14 cellular contexts compared by ENCODE assay signal in genomic region chr3:42226470-42227425, GRCh38. TPM values are rescaled to one million over a fixed set of nuclear protein-coding genes. Genes with fewer than 3 reads are reported as not detected.
A peak's percentile ranks its signal among the peaks of the same experiment; 100 is the strongest.
DNase-seq lines count a peak whose midpoint lies in the region; ATAC-seq and TF ChIP-seq lines count a peak whose summit lies in the region.
"Had no signal": no experiment of that assay in that cellular context is flagged by ENCODE, and none has a peak within 500 bp of the region (broad histone marks: within the 10 kb centered on the region; RNA-seq: fewer than 3 reads in every experiment).

No MANE protein-coding gene starts in this region.

- TF ChIP-seq CTCF in OCI-LY7 (conservative IDR thresholded peaks at IDR 0.05; ENCODE audit: low read length) (no peak), foreskin keratinocyte (conservative IDR thresholded peaks at IDR 0.05) (no peak), left ventricle myocardium inferior (IDR thresholded peaks at IDR 0.05; ENCODE audit: borderline replicate concordance) (no peak)

- no TSS peak for BruUV-seq in OCI-LY7 (replicated peaks; lab: Mats Ljungman, UMichigan)

- no peak overlapping the region for H3K4me2 ChIP-seq in OCI-LY7 (ENCODE audit: low read length)
- H3K4me2 ChIP-seq: SK-N-SH had no signal

- H2AFZ ChIP-seq in OCI-LY7 (ENCODE audit: low read length): no peak overlapping the region

- H3K9me2 ChIP-seq in OCI-LY7 (ENCODE audit: insufficient read depth, low read length): no peaks in the 10 kb centered on the region
- H3K9me2 ChIP-seq: SK-N-SH had no signal

- no peaks in the 10 kb centered on the region for H3K79me2 ChIP-seq in OCI-LY7 (ENCODE audit: insufficient read depth, low read depth, low read length)

- H3K4me3 ChIP-seq in OCI-LY7 (ENCODE audit: low read depth, low read length, poor library complexity, severe bottlenecking) (no peak overlapping the region), left ventricle myocardium inferior (no peak overlapping the region)
- H3K4me3 ChIP-seq: thyroid gland had no signal

- DNase-seq in A172 (ENCODE audit: low spot score) (peak; percentile 35), HCEC 1CT (peak; percentile 30), OCI-LY7 (ENCODE audit: low spot score) (peak; percentile 17), foreskin keratinocyte (no peak), left ventricle myocardium inferior (no peak), SIG-M5 treated with dmso at 0.1 percent for 504 hours (lab: John Stamatoyannopoulos, UW; ENCODE audit: unreplicated experiment) (no peak)
- DNase-seq: KG1, naive B cell, NCI-H1694 treated with DMSO at 0.1 percent for 48 hours, SK-N-SH, thyroid gland had no signal

- H3K36me3 ChIP-seq in OCI-LY7 (ENCODE audit: insufficient read depth, low read length) (peaks cover 47% of the 10 kb centered on the region), left ventricle myocardium inferior (peaks cover 36% of the 10 kb centered on the region)

- H3K27me3 ChIP-seq in foreskin keratinocyte (no peaks in the 10 kb centered on the region), left ventricle myocardium inferior (ENCODE audit: low read depth) (no peaks in the 10 kb centered on the region)
- H3K27me3 ChIP-seq: thyroid gland had no signal

- H3K27ac ChIP-seq in OCI-LY7 (ENCODE audit: low read depth, low read length, poor library complexity, severe bottlenecking): no peak overlapping the region
- H3K27ac ChIP-seq in foreskin keratinocyte: no peak overlapping the region
- H3K27ac ChIP-seq in left ventricle myocardium inferior (replicated peaks): no peak overlapping the region
- H3K27ac ChIP-seq: thyroid gland, VCaP had no signal

- H3K4me1 ChIP-seq in OCI-LY7 (ENCODE audit: insufficient read depth, low read length, poor library complexity, severe bottlenecking): peaks cover 3% of the 10 kb centered on the region
- H3K4me1 ChIP-seq in foreskin keratinocyte: no peaks in the 10 kb centered on the region
- H3K4me1 ChIP-seq in left ventricle myocardium inferior: peaks cover 29% of the 10 kb centered on the region
- H3K4me1 ChIP-seq: thyroid gland had no signal

- intact Hi-C loops in OCI-LY7 (cut with micrococcal nuclease; ENCODE audit: unreplicated experiment): no loop called here
- intact Hi-C loops in left ventricle myocardium inferior (cut with micrococcal nuclease): no loop called here

- H3K9me3 ChIP-seq in OCI-LY7 (ENCODE audit: low read length) (no peaks in the 10 kb centered on the region), left ventricle myocardium inferior (replicated peaks) (no peaks in the 10 kb centered on the region)
- H3K9me3 ChIP-seq: SK-N-SH, thyroid gland had no signal

- CTCF ChIA-PET in OCI-LY7 (lab: Charles Lee; ENCODE audit: unreplicated experiment): no interaction called here

- ATAC-seq in foreskin keratinocyte (peak; percentile 50), HG02678 (IDR thresholded peaks at IDR 0.05; ENCODE audit: unreplicated experiment) (no peak), SK-N-SH treated with all-trans-retinoic acid at 6 μM for 48 hours (no peak)

- POLR2A ChIA-PET in OCI-LY7 (lab: Charles Lee): no interaction called here

- no peaks in the 10 kb centered on the region for H4K20me1 ChIP-seq in OCI-LY7 (ENCODE audit: insufficient read depth, low read length)

TF ChIP-seq in SK-N-SH treated with all-trans-retinoic acid at 6 μM for 48 hours, 23 proteins besides CTCF, POLR2A, EP300 and RAD21:
- TF ChIP-seq ZNF8 (CRISPR knock-in tag; IDR thresholded peaks at IDR 0.05) (no peak), RARB (CRISPR knock-in tag; IDR thresholded peaks at IDR 0.05) (no peak), ZNF565 (CRISPR knock-in tag; conservative IDR thresholded peaks at IDR 0.05; ENCODE audit: low read depth) (no peak), ISL1 (CRISPR knock-in tag; IDR thresholded peaks at IDR 0.05) (no peak), TCF4 (CRISPR knock-in tag; IDR thresholded peaks at IDR 0.05; ENCODE audit: borderline replicate concordance) (no peak), PPARA (CRISPR knock-in tag; IDR thresholded peaks at IDR 0.05; ENCODE audit: borderline replicate concordance) (no peak)
- TF ChIP-seq, protein P1, sequence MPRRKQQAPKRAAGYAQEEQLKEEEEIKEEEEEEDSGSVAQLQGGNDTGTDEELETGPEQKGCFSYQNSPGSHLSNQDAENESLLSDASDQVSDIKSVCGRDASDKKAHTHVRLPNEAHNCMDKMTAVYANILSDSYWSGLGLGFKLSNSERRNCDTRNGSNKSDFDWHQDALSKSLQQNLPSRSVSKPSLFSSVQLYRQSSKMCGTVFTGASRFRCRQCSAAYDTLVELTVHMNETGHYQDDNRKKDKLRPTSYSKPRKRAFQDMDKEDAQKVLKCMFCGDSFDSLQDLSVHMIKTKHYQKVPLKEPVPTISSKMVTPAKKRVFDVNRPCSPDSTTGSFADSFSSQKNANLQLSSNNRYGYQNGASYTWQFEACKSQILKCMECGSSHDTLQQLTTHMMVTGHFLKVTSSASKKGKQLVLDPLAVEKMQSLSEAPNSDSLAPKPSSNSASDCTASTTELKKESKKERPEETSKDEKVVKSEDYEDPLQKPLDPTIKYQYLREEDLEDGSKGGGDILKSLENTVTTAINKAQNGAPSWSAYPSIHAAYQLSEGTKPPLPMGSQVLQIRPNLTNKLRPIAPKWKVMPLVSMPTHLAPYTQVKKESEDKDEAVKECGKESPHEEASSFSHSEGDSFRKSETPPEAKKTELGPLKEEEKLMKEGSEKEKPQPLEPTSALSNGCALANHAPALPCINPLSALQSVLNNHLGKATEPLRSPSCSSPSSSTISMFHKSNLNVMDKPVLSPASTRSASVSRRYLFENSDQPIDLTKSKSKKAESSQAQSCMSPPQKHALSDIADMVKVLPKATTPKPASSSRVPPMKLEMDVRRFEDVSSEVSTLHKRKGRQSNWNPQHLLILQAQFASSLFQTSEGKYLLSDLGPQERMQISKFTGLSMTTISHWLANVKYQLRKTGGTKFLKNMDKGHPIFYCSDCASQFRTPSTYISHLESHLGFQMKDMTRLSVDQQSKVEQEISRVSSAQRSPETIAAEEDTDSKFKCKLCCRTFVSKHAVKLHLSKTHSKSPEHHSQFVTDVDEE (CRISPR knock-in tag; IDR thresholded peaks at IDR 0.05): no peak
- TF ChIP-seq, protein P2, sequence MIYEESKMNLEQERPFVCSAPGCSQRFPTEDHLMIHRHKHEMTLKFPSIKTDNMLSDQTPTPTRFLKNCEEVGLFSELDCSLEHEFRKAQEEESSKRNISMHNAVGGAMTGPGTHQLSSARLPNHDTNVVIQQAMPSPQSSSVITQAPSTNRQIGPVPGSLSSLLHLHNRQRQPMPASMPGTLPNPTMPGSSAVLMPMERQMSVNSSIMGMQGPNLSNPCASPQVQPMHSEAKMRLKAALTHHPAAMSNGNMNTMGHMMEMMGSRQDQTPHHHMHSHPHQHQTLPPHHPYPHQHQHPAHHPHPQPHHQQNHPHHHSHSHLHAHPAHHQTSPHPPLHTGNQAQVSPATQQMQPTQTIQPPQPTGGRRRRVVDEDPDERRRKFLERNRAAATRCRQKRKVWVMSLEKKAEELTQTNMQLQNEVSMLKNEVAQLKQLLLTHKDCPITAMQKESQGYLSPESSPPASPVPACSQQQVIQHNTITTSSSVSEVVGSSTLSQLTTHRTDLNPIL (CRISPR knock-in tag; IDR thresholded peaks at IDR 0.05; ENCODE audit: low read depth): no peak
TF ChIP-seq in SK-N-SH treated with all-trans-retinoic acid at 6 μM for 48 hours: peak in this region for 0.

RNA-seq across cellular contexts. Expression of gene CCK, which starts 39.2 kb away (rescaled TPM):
- total RNA-seq in A172 (2014; rRNA removed; shearing (Covaris generic)): not detected in 2 replicates
- not detected in 2 replicates for total RNA-seq in OCI-LY7 (2014; rRNA removed; shearing (Covaris generic))
- not detected in 2 replicates for total RNA-seq in OCI-LY7 (2022)
- 1.4 and 3.0 TPM in 2 replicates for total RNA-seq in foreskin keratinocyte
- 1.1 and 4.4 TPM in 2 replicates for polyA plus RNA-seq in foreskin keratinocyte
- not detected for total RNA-seq in left ventricle myocardium inferior
- polyA plus RNA-seq: SK-N-SH had no signal

Comparison
In these comparisons a context has a peak if more than half of its experiments do, and no peak if none do; other contexts are left out.
1. DNase-seq: peak in A172 (single experiment), HCEC 1CT (single experiment) and OCI-LY7 (single experiment); none in foreskin keratinocyte (0 of 2), left ventricle myocardium inferior (single experiment) and SIG-M5 treated with dmso at 0.1 percent for 504 hours (single experiment).